27 cellular contexts compared by ENCODE assay signal in the genomic region with DNA sequence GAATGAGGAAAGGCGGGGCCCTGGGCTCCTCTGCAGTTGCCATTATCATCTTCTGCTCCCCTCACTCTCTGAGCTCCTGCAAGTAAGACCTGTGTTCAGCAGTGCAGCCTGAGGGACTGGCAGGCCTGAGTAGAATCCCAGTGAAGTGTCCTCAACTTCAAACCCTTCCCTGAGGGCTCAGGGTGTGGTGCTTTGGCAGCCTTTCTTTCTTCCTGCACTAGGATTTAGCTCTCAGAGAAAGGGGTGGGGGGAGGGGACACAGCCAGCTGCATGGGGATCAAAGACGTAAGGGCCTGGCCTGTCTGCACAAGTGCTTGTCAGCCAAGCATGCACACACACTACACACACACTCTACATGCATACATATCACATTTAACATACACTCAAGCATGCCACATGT.
A peak's percentile ranks its signal among the peaks of the same experiment; 100 is the strongest.
DNase-seq lines count a peak whose midpoint lies in the region; ATAC-seq and TF ChIP-seq lines count a peak whose summit lies in the region.
"Had no signal": no experiment of that assay in that cellular context is flagged by ENCODE, and none has a peak within 500 bp of the region (broad histone marks: within the 10 kb centered on the region; RNA-seq: fewer than 3 reads in every experiment).

No MANE protein-coding gene starts in this region.

- H3K4me3 ChIP-seq in Loucy (ENCODE audit: low read length, poor library complexity, severe bottlenecking) (no peak overlapping the region), left lung (no peak overlapping the region)
- H3K4me3 ChIP-seq: heart left ventricle, lower lobe of right lung, prostate gland, sigmoid colon, tibial artery had no signal

- no peaks in the 10 kb centered on the region for H3F3A ChIP-seq in Loucy (ENCODE audit: low read depth)

- in situ Hi-C loops in SK-MEL-5 (cut with HindIII; ENCODE audit: low pct_unique_long_range_greater_than_20kb, low sequenced_read_pairs), result no loop called here

- H3K9me3 ChIP-seq in Loucy (ENCODE audit: insufficient read depth, low read depth, low read length) (no peaks in the 10 kb centered on the region), left lung (no peaks in the 10 kb centered on the region)
- H3K9me3 ChIP-seq: BE2C, heart left ventricle, lower lobe of right lung, prostate gland, sigmoid colon, tibial artery had no signal

- H2AFZ ChIP-seq in Loucy (ENCODE audit: low read length), result peak overlapping the region; percentile 70

- no peak overlapping the region for H3K27ac ChIP-seq in left lung
- H3K27ac ChIP-seq: heart left ventricle, lower lobe of right lung, prostate gland, sigmoid colon, tibial artery had no signal

- H3K36me3 ChIP-seq in Loucy (ENCODE audit: insufficient read depth, low read length), result no peaks in the 10 kb centered on the region
- no peaks in the 10 kb centered on the region for H3K36me3 ChIP-seq in left lung
- H3K36me3 ChIP-seq: BE2C, heart left ventricle, lower lobe of right lung, prostate gland, sigmoid colon, tibial artery had no signal

- H3K9ac ChIP-seq in Loucy (ENCODE audit: low read depth, low read length, poor library complexity, severe bottlenecking), result peak overlapping the region; percentile 6

- ATAC-seq in left lung, result peak; percentile 74
- ATAC-seq: activated CD4-positive, CD25-positive, alpha-beta regulatory T cell treated with anti-CD3 and anti-CD28 coated beads, Interleukin-2, amount 50 U/mL, for 24 hours had no signal

- peaks cover 53% of the 10 kb centered on the region for H3K4me1 ChIP-seq in Loucy (ENCODE audit: insufficient read depth, low read length, poor library complexity, severe bottlenecking)
- no peaks in the 10 kb centered on the region for H3K4me1 ChIP-seq in left lung
- H3K4me1 ChIP-seq: BE2C, heart left ventricle, lower lobe of right lung, prostate gland, sigmoid colon, tibial artery had no signal

- H4K20me1 ChIP-seq in Loucy (ENCODE audit: insufficient read depth, low read length, poor library complexity, severe bottlenecking), result no peaks in the 10 kb centered on the region

- H3K9me2 ChIP-seq in Loucy (replicated peaks; ENCODE audit: low read depth, low read length), result no peaks in the 10 kb centered on the region

- no peak for TF ChIP-seq CTCF in Loucy (conservative IDR thresholded peaks at IDR 0.05; ENCODE audit: low read length)
- no peak for TF ChIP-seq CTCF in left lung (IDR thresholded peaks at IDR 0.05)

- no peak overlapping the region for H3K4me2 ChIP-seq in Loucy (ENCODE audit: low read depth, low read length, poor library complexity, severe bottlenecking)

- H3K79me2 ChIP-seq in Loucy (ENCODE audit: insufficient read depth, low read length), result no peaks in the 10 kb centered on the region

- intact Hi-C loops in left lung (cut with DNase I), result no loop called here

- H3K27me3 ChIP-seq in Loucy (ENCODE audit: insufficient read depth, low read length, poor library complexity, severe bottlenecking) (no peaks in the 10 kb centered on the region), left lung (no peaks in the 10 kb centered on the region)
- H3K27me3 ChIP-seq: BE2C, heart left ventricle, sigmoid colon had no signal

- peak; percentile 38 for DNase-seq in DMS79 treated with DMSO at 0.1 percent for 48 hours (lab: John Stamatoyannopoulos, UW)
- peak; percentile 49 for DNase-seq in SK-MEL-5 (ENCODE audit: low read depth, low spot score)
- DNase-seq in left lung, result no peak
- no peak for DNase-seq in stimulated activated CD4-positive, alpha-beta T cell treated with anti-CD3 and anti-CD28 coated beads, Interleukin-15, amount 100 ng/mL, for 24 hours
- DNase-seq in stimulated activated CD8-positive, alpha-beta memory T cell treated with anti-CD3 and anti-CD28 coated beads, Interleukin-4, amount 100 ng/mL, for 48 hours, result no peak
- no peak for DNase-seq in SIG-M5 treated with dmso at 0.1 percent for 504 hours (lab: John Stamatoyannopoulos, UW; ENCODE audit: unreplicated experiment)
- DNase-seq: ACHN; activated CD4-positive, alpha-beta memory T cell treated with anti-CD3 and anti-CD28 coated beads for 36 hours; activated naive CD4-positive, alpha-beta T cell; BE2C; foreskin fibroblast; heart left ventricle; KG1; kidney; lower lobe of right lung; midbrain; naive thymus-derived CD4-positive, alpha-beta T cell; NCI-H2029; NCI-H446 treated with DMSO at 0.1 percent for 48 hours; occipital lobe; sigmoid colon; stimulated activated CD4-positive, alpha-beta T cell treated with anti-CD3 and anti-CD28 coated beads, Interleukin-12 subunit alpha, Interleukin-12 subunit beta, amount 100 ng/mL, for 4 hours; stimulated activated CD4-positive, alpha-beta T cell treated with anti-CD3 and anti-CD28 coated beads, Interleukin-4, amount 100 ng/mL, for 1 hour; tibial artery had no signal

Comparison
In these comparisons a context has a peak if more than half of its experiments do, and no peak if none do; other contexts are left out.
1. DNase-seq: peak in DMS79 treated with DMSO at 0.1 percent for 48 hours (single experiment) and SK-MEL-5 (single experiment); none in left lung (0 of 2), stimulated activated CD4-positive, alpha-beta T cell treated with anti-CD3 and anti-CD28 coated beads, Interleukin-15, amount 100 ng/mL, for 24 hours (single experiment), stimulated activated CD8-positive, alpha-beta memory T cell treated with anti-CD3 and anti-CD28 coated beads, Interleukin-4, amount 100 ng/mL, for 48 hours (single experiment) and SIG-M5 treated with dmso at 0.1 percent for 504 hours (single experiment).